Comparison of ENCODE assay signal across 8 cellular contexts in the genomic region with DNA sequence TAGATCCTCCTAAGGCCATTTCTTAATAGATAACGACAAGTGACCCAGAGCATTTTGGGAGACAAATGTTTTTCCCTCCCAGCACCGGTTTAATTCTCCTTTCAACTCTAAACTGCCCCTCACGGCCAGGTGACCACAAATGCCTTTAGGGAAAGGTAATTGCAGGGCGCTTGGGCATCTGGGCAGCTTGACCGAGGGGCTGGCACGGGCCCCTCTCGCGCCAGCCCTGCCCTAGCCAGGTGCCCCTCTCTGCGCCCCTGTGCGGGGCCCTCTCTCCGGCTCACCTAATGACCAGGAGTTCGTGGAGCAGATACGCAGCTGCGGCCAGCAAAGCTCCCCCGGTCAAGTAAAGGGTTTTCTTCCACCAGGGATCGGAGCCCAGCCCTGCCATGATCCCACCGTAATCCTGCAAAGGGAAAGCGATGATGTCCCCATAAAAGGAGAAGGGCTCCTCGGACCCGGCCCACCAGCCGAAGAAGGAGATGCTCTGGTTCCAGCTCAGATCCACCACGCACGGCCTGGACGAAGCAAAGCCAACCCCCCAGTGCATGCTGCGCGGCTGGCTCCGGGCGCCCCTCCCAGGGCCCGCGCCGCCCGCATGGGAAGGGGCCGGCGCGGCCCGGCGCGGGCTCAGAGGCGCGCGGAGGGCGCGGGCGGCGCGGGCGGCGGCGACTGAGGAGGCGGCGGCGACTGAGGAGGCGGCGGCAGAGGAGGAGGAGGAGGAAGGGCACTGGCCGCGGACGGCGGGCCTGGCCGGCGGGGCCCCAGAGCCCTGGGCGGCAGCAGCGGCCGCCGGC. TPM values are rescaled to one million over a fixed set of nuclear protein-coding genes. Genes with fewer than 3 reads are reported as not detected.
DNase-seq lines count a peak whose midpoint lies in the region; ATAC-seq and TF ChIP-seq lines count a peak whose summit lies in the region.

No MANE protein-coding gene starts in this region.

- intact Hi-C loops in adrenal gland (cut with DNase I): no loop called here
- intact Hi-C loops in CD4-positive, alpha-beta T cell (cut with DNase I, micrococcal nuclease): no loop called here

- H3K27ac Mint-ChIP-seq in CD4-positive, alpha-beta T cell: no peak overlapping the region

- DNase-seq in glomerular visceral epithelial cell (ENCODE audit: extremely low spot score) (peak; percentile 46), retinal pigment epithelial cell (ENCODE audit: low read depth) (no peak), adrenal gland (no peak)
- DNase-seq in CD4-positive, alpha-beta T cell: no peak

- H3K4me3 Mint-ChIP-seq in CD4-positive, alpha-beta T cell: no peak overlapping the region

- no peak for TF ChIP-seq CTCF in retinal pigment epithelial cell (conservative IDR thresholded peaks at IDR 0.05; ENCODE audit: low read depth, low read length)
- TF ChIP-seq CTCF in adrenal gland (IDR thresholded peaks at IDR 0.05): no peak
- TF ChIP-seq CTCF in CD4-positive, alpha-beta T cell (IDR thresholded peaks at IDR 0.05): no peak

- H3K36me3 Mint-ChIP-seq in CD4-positive, alpha-beta T cell (ENCODE audit: low read depth): no peaks in the 10 kb centered on the region

- peaks cover 5% of the 10 kb centered on the region for H3K4me1 Mint-ChIP-seq in CD4-positive, alpha-beta T cell (ENCODE audit: low read depth)

- H3K36me3 ChIP-seq in adrenal gland (replicated peaks in 1 of 2): no peaks in the 10 kb centered on the region

- H3K4me3 ChIP-seq in retinal pigment epithelial cell (ENCODE audit: low read length) (peak overlapping the region; percentile 68), adrenal gland (peak overlapping the region in 2 of 4 donors; percentile 17 to 55)

- 6 to 22% (median 8%) methylated on average over 8 to 64 of the region's 64 CpGs for WGBS in adrenal gland, 4 donors

- TF ChIP-seq POLR2A in adrenal gland (IDR thresholded peaks at IDR 0.05): no peak

- peaks cover 7% of the 10 kb centered on the region for H3K27me3 ChIP-seq in adrenal gland
- H3K27me3 ChIP-seq in CD4-positive, alpha-beta T cell (ENCODE audit: control insufficient read depth, insufficient read depth, low read length): peaks cover 51% of the 10 kb centered on the region

- H3K9me3 Mint-ChIP-seq in CD4-positive, alpha-beta T cell: no peaks in the 10 kb centered on the region

- no peaks in the 10 kb centered on the region for H3K9me3 ChIP-seq in adrenal gland (replicated peaks in 1 of 3)
- H3K9me3 ChIP-seq in CD4-positive, alpha-beta T cell (ENCODE audit: control insufficient read depth, low read length): no peaks in the 10 kb centered on the region

- ATAC-seq in GM18502 (IDR thresholded peaks at IDR 0.05; ENCODE audit: poor library complexity, unreplicated experiment) (peak; percentile 33), HG02610 (IDR thresholded peaks at IDR 0.05; ENCODE audit: unreplicated experiment) (peak; percentile 24), SK-N-SH treated with all-trans-retinoic acid at 6 μM for 48 hours (peak; percentile 65), GM18861 (IDR thresholded peaks at IDR 0.05; ENCODE audit: unreplicated experiment) (no peak)
- no peak for ATAC-seq in CD4-positive, alpha-beta T cell (ENCODE audit: poor library complexity)

- H3K27ac ChIP-seq in adrenal gland: peak overlapping the region in 1 of 5 donors; percentile 49
- H3K27ac ChIP-seq in CD4-positive, alpha-beta T cell (ENCODE audit: low read depth, low read length): no peak overlapping the region

- peaks cover 0 to 6% of the 10 kb centered on the region in 2 donors for H3K4me1 ChIP-seq in adrenal gland (replicated peaks in 1 of 2)

- peaks cover 86% of the 10 kb centered on the region for H3K27me3 Mint-ChIP-seq in CD4-positive, alpha-beta T cell

- POLR2A ChIA-PET in CD4-positive, alpha-beta T cell (lab: Charles Lee): no interaction called here

- CTCF ChIA-PET in CD4-positive, alpha-beta T cell (lab: Charles Lee): no interaction called here

TF ChIP-seq in SK-N-SH treated with all-trans-retinoic acid at 6 μM for 48 hours, 23 proteins besides CTCF, POLR2A, EP300 and RAD21:
- TF ChIP-seq PPARA (CRISPR knock-in tag; IDR thresholded peaks at IDR 0.05; ENCODE audit: borderline replicate concordance): no peak
- TF ChIP-seq, protein P1, sequence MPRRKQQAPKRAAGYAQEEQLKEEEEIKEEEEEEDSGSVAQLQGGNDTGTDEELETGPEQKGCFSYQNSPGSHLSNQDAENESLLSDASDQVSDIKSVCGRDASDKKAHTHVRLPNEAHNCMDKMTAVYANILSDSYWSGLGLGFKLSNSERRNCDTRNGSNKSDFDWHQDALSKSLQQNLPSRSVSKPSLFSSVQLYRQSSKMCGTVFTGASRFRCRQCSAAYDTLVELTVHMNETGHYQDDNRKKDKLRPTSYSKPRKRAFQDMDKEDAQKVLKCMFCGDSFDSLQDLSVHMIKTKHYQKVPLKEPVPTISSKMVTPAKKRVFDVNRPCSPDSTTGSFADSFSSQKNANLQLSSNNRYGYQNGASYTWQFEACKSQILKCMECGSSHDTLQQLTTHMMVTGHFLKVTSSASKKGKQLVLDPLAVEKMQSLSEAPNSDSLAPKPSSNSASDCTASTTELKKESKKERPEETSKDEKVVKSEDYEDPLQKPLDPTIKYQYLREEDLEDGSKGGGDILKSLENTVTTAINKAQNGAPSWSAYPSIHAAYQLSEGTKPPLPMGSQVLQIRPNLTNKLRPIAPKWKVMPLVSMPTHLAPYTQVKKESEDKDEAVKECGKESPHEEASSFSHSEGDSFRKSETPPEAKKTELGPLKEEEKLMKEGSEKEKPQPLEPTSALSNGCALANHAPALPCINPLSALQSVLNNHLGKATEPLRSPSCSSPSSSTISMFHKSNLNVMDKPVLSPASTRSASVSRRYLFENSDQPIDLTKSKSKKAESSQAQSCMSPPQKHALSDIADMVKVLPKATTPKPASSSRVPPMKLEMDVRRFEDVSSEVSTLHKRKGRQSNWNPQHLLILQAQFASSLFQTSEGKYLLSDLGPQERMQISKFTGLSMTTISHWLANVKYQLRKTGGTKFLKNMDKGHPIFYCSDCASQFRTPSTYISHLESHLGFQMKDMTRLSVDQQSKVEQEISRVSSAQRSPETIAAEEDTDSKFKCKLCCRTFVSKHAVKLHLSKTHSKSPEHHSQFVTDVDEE (CRISPR knock-in tag; IDR thresholded peaks at IDR 0.05): no peak
- no peak for TF ChIP-seq ZC3H10 (CRISPR knock-in tag; IDR thresholded peaks at IDR 0.05)
- TF ChIP-seq, protein P2, sequence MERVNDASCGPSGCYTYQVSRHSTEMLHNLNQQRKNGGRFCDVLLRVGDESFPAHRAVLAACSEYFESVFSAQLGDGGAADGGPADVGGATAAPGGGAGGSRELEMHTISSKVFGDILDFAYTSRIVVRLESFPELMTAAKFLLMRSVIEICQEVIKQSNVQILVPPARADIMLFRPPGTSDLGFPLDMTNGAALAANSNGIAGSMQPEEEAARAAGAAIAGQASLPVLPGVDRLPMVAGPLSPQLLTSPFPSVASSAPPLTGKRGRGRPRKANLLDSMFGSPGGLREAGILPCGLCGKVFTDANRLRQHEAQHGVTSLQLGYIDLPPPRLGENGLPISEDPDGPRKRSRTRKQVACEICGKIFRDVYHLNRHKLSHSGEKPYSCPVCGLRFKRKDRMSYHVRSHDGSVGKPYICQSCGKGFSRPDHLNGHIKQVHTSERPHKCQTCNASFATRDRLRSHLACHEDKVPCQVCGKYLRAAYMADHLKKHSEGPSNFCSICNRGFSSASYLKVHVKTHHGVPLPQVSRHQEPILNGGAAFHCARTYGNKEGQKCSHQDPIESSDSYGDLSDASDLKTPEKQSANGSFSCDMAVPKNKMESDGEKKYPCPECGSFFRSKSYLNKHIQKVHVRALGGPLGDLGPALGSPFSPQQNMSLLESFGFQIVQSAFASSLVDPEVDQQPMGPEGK (CRISPR knock-in tag; IDR thresholded peaks at IDR 0.05; ENCODE audit: borderline replicate concordance): no peak
- TF ChIP-seq, protein P3, sequence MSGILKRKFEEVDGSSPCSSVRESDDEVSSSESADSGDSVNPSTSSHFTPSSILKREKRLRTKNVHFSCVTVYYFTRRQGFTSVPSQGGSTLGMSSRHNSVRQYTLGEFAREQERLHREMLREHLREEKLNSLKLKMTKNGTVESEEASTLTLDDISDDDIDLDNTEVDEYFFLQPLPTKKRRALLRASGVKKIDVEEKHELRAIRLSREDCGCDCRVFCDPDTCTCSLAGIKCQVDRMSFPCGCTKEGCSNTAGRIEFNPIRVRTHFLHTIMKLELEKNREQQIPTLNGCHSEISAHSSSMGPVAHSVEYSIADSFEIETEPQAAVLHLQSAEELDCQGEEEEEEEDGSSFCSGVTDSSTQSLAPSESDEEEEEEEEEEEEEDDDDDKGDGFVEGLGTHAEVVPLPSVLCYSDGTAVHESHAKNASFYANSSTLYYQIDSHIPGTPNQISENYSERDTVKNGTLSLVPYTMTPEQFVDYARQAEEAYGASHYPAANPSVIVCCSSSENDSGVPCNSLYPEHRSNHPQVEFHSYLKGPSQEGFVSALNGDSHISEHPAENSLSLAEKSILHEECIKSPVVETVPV (CRISPR knock-in tag; IDR thresholded peaks at IDR 0.05): no peak
- TF ChIP-seq, protein P4, sequence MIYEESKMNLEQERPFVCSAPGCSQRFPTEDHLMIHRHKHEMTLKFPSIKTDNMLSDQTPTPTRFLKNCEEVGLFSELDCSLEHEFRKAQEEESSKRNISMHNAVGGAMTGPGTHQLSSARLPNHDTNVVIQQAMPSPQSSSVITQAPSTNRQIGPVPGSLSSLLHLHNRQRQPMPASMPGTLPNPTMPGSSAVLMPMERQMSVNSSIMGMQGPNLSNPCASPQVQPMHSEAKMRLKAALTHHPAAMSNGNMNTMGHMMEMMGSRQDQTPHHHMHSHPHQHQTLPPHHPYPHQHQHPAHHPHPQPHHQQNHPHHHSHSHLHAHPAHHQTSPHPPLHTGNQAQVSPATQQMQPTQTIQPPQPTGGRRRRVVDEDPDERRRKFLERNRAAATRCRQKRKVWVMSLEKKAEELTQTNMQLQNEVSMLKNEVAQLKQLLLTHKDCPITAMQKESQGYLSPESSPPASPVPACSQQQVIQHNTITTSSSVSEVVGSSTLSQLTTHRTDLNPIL (CRISPR knock-in tag; IDR thresholded peaks at IDR 0.05; ENCODE audit: low read depth): no peak
- no peak for TF ChIP-seq OSR1 (CRISPR knock-in tag; IDR thresholded peaks at IDR 0.05)
- TF ChIP-seq ZFP3 (CRISPR knock-in tag; IDR thresholded peaks at IDR 0.05): no peak
- TF ChIP-seq GLIS3 (CRISPR knock-in tag; IDR thresholded peaks at IDR 0.05): no peak
- TF ChIP-seq ESRRG (CRISPR knock-in tag; IDR thresholded peaks at IDR 0.05): no peak
- no peak for TF ChIP-seq ZFP30 (CRISPR knock-in tag; IDR thresholded peaks at IDR 0.05)
- TF ChIP-seq ISL1 (CRISPR knock-in tag; IDR thresholded peaks at IDR 0.05): no peak
- TF ChIP-seq ZNF70 (CRISPR knock-in tag; IDR thresholded peaks at IDR 0.05): no peak
TF ChIP-seq in SK-N-SH treated with all-trans-retinoic acid at 6 μM for 48 hours: peak in this region for 0.

RNA-seq across cellular contexts. Expression of a gene that starts 0.5 kb away (rescaled TPM):
- 1 to 10 TPM in 2 of 8 donors, under 1 TPM in 3, not detected in 3; 0.32 to 3.6 (median 0.94) TPM for total RNA-seq in adrenal gland
- polyA plus RNA-seq in adrenal gland: 1 to 10 TPM; 2.0 to 4.5 (median 3.1) TPM
- total RNA-seq in CD4-positive, alpha-beta T cell: not detected

RNA-seq across cellular contexts. Expression of a gene that starts 45.0 kb away (rescaled TPM):
- total RNA-seq in adrenal gland: 10 to 100 TPM in 2 of 8 donors, 1 to 10 TPM in 6; 2.9 to 12.0 (median 9.0) TPM
- polyA plus RNA-seq in adrenal gland: 10 to 100 TPM; 18.8 to 25.8 (median 20.5) TPM
- total RNA-seq in CD4-positive, alpha-beta T cell: 1 to 10 TPM; 1.8 to 2.2 TPM

Comparison
In these comparisons a context has a peak if more than half of its experiments do, and no peak if none do; other contexts are left out.
1. ATAC-seq: peak in GM18502 (single experiment), HG02610 (single experiment) and SK-N-SH treated with all-trans-retinoic acid at 6 μM for 48 hours (single experiment); none in CD4-positive, alpha-beta T cell (single experiment) and GM18861 (single experiment).